Comparison of ENCODE assay signal across 10 cellular contexts in the genomic region with DNA sequence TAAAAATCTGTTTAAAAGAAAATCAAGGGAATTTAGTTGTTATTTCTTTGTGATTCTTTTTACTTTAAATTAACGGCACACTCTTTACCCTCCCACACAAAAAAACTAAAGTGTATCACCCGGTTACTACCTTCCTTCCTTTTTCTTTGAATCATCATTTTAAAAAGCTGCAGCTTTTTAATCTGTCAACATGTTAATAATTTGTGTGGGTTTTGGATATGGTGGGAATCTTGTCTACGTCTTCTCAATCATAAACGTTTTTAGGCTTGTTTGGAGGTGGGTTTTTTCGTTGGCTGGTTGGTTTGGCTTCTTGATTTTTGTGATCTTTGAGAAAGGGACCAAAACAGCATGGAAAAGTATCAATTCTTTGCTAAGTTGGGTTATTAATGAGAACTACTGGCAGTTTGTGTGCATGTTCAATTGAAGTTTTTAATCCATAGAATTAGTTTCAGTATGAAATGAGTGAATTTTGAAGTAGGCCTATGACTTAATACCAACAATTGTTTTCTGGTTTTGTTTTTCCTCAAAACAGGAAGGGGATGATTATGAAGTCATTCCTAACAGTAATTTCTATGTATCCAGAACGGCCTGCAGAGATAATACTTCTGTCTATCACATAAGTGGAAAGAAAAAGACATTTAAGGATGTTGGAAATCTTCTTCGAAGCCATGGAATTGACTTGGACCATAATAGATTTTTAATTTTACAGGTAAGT. TPM values are rescaled to one million over a fixed set of nuclear protein-coding genes. Genes with fewer than 3 reads are reported as not detected.
DNase-seq lines count a peak whose midpoint lies in the region; TF ChIP-seq lines count a peak whose summit lies in the region.
"Had no signal": no experiment of that assay in that cellular context is flagged by ENCODE, and none has a peak within 500 bp of the region (broad histone marks: within the 10 kb centered on the region; RNA-seq: fewer than 3 reads in every experiment).

No MANE protein-coding gene starts in this region.

- no peaks in the 10 kb centered on the region for H4K20me1 ChIP-seq in hepatocyte (ENCODE audit: insufficient read depth, poor library complexity, severe bottlenecking)

- TF ChIP-seq CTCF in WI38 (IDR thresholded peaks at IDR 0.05; ENCODE audit: low read depth, low read length), result no peak
- TF ChIP-seq CTCF in hepatocyte (IDR thresholded peaks at IDR 0.05; ENCODE audit: poor library complexity), result no peak

- H3K27ac ChIP-seq in hepatocyte, result no peak overlapping the region
- H3K27ac ChIP-seq in thymus (ENCODE audit: low read depth), result no peak overlapping the region
- H3K27ac ChIP-seq in substantia nigra (ENCODE audit: low read depth, low read length, poor library complexity, severe bottlenecking), result no peak overlapping the region

- peak overlapping the region; percentile 42 for H3K4me3 Mint-ChIP-seq in activated naive CD4-positive, alpha-beta T cell treated with anti-CD3 and anti-CD28 coated beads for 36 hours

- peaks cover 29% of the 10 kb centered on the region for H3K4me1 Mint-ChIP-seq in activated naive CD4-positive, alpha-beta T cell treated with anti-CD3 and anti-CD28 coated beads for 36 hours (ENCODE audit: low read depth)

- no peak overlapping the region for H2AFZ ChIP-seq in hepatocyte

- CTCF ChIA-PET in activated naive CD4-positive, alpha-beta T cell treated with anti-CD3 and anti-CD28 coated beads for 36 hours (lab: Charles Lee), result interaction anchor here (1.3 kb wide), 1 partner anchor 9 kb away, joined by 4 read pairs; no protein-coding TSS in a partner anchor

- WGBS in hepatocyte (ENCODE audit: low lambda C conversion rate, missing lambda C conversion rate), result 72% methylated on average over 7 of the region's 7 CpGs
- WGBS in thymus, result 26% methylated on average over 7 of the region's 7 CpGs

- peaks cover 7% of the 10 kb centered on the region for H3K27me3 Mint-ChIP-seq in activated naive CD4-positive, alpha-beta T cell treated with anti-CD3 and anti-CD28 coated beads for 36 hours (ENCODE audit: low read depth)

- H3K27me3 ChIP-seq in hepatocyte (no peaks in the 10 kb centered on the region), thymus (ENCODE audit: control insufficient read depth, insufficient read depth) (no peaks in the 10 kb centered on the region)

- H3K4me3 ChIP-seq in WI38 (ENCODE audit: low read depth, low read length), result peak overlapping the region; percentile 15
- H3K4me3 ChIP-seq in hepatocyte, result no peak overlapping the region
- H3K4me3 ChIP-seq in thymus (ENCODE audit: low read length), result peak overlapping the region; percentile 32

- H3K79me2 ChIP-seq in hepatocyte, result peaks cover 83% of the 10 kb centered on the region

- H3K36me3 ChIP-seq in hepatocyte (replicated peaks; ENCODE audit: insufficient read depth, low read depth), result no peaks in the 10 kb centered on the region
- H3K36me3 ChIP-seq in thymus (ENCODE audit: control insufficient read depth, insufficient read depth), result no peaks in the 10 kb centered on the region

- H3K4me1 ChIP-seq in hepatocyte (ENCODE audit: insufficient read depth), result peaks cover 6% of the 10 kb centered on the region
- no peaks in the 10 kb centered on the region for H3K4me1 ChIP-seq in thymus (ENCODE audit: control insufficient read depth, insufficient read depth, low read length)

- H3K9me3 ChIP-seq in hepatocyte (ENCODE audit: low read depth) (no peaks in the 10 kb centered on the region), thymus (ENCODE audit: control insufficient read depth) (no peaks in the 10 kb centered on the region)

- H3K27ac Mint-ChIP-seq in activated naive CD4-positive, alpha-beta T cell treated with anti-CD3 and anti-CD28 coated beads for 36 hours, result peak overlapping the region; percentile 30

- peaks cover 48% of the 10 kb centered on the region for H3K36me3 Mint-ChIP-seq in activated naive CD4-positive, alpha-beta T cell treated with anti-CD3 and anti-CD28 coated beads for 36 hours (ENCODE audit: low read depth)

- H3K4me2 ChIP-seq in hepatocyte, result peak overlapping the region; percentile 85

- H3K9me3 Mint-ChIP-seq in activated naive CD4-positive, alpha-beta T cell treated with anti-CD3 and anti-CD28 coated beads for 36 hours, result no peaks in the 10 kb centered on the region

- DNase-seq in activated naive CD4-positive, alpha-beta T cell treated with anti-CD3 and anti-CD28 coated beads for 36 hours, result no peak
- DNase-seq in activated naive CD4-positive, alpha-beta T cell (lab: John Stamatoyannopoulos, UW), result no peak
- no peak for DNase-seq in hepatocyte (ENCODE audit: low spot score)
- DNase-seq in substantia nigra (lab: John Stamatoyannopoulos, UW), result no peak
- no peak for DNase-seq in GM03348 (ENCODE audit: low spot score)
- no peak for DNase-seq in NCI-H510A (lab: John Stamatoyannopoulos, UW)
- DNase-seq: GOT3, NCI-H2029 had no signal

- H3K9me2 ChIP-seq in hepatocyte (replicated peaks; ENCODE audit: insufficient read depth), result no peaks in the 10 kb centered on the region

- intact Hi-C loops in activated naive CD4-positive, alpha-beta T cell treated with anti-CD3 and anti-CD28 coated beads for 36 hours (cut with micrococcal nuclease), result no loop called here

RNA-seq across cellular contexts. Expression of a gene that starts 4.5 kb away (rescaled TPM):
- total RNA-seq in activated naive CD4-positive, alpha-beta T cell treated with anti-CD3 and anti-CD28 coated beads for 36 hours, result 100 to 1,000 TPM; 187 to 191 TPM
- total RNA-seq in hepatocyte, result 47.3 and 49.6 TPM in 2 replicates
- polyA plus RNA-seq in hepatocyte (55.4 and 59.7 TPM in 2 replicates), thymus (119 TPM)

RNA-seq across cellular contexts. Expression of a gene that starts 4.9 kb away (rescaled TPM):
- 1 to 10 TPM; 9.3 to 9.9 TPM for total RNA-seq in activated naive CD4-positive, alpha-beta T cell treated with anti-CD3 and anti-CD28 coated beads for 36 hours
- 43.3 and 48.2 TPM in 2 replicates for total RNA-seq in hepatocyte
- polyA plus RNA-seq in hepatocyte (13.5 and 19.2 TPM in 2 replicates), thymus (58.0 TPM)

RNA-seq across cellular contexts. Expression of a gene that starts 45.6 kb away (rescaled TPM):
- total RNA-seq in activated naive CD4-positive, alpha-beta T cell treated with anti-CD3 and anti-CD28 coated beads for 36 hours, result 10 to 100 TPM; 25.8 TPM
- total RNA-seq in hepatocyte, result 9.8 and 14.0 TPM in 2 replicates
- polyA plus RNA-seq in hepatocyte (4.6 and 6.4 TPM in 2 replicates), thymus (8.7 TPM)
